8 cellular contexts compared by ENCODE assay signal in the genomic region with DNA sequence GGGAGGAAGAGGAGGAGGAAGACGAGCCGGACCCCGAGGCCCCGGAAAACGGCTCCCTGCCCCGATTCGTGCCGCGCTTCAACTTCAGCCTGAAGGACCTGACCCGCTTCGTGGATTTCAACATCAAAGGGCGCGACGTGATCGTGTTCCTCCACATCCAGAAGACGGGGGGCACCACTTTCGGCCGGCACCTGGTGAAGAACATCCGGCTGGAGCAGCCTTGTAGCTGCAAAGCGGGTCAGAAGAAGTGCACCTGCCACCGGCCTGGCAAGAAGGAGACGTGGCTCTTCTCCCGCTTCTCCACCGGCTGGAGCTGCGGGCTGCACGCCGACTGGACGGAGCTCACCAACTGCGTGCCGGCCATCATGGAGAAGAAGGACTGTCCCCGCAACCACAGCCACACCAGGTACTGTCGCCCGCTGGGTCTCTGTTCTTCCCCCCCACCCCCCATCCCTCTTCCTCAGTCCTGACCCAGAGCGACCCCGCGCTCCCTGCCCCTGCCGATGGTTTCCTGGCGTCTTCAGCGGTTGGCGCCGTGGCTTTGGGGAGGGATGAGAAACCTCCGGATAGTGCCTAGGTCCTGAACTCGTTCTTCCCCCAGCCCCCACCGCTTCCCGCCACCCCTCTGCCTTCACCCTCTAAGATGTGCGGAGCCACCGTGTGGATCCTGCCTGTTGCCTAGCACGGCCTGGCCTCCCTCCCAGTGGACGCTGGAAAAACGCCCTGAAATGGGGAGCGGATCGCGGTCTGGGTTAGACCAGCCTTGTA. TPM values are rescaled to one million over a fixed set of nuclear protein-coding genes. Genes with fewer than 3 reads are reported as not detected.
A peak's percentile ranks its signal among the peaks of the same experiment; 100 is the strongest.
DNase-seq lines count a peak whose midpoint lies in the region; ATAC-seq lines count a peak whose summit lies in the region.

No MANE protein-coding gene starts in this region.

- H3K4me3 ChIP-seq in mesenchymal stem cell (ENCODE audit: insufficient read depth in 1 of 2, low read depth in 1 of 2, low read length in 2 of 2): peak overlapping the region; percentile 47 to 59

- no peak overlapping the region for H2AK5ac ChIP-seq in mesenchymal stem cell (ENCODE audit: low read length, severe bottlenecking)

- H2BK15ac ChIP-seq in mesenchymal stem cell (ENCODE audit: low read depth, poor library complexity, severe bottlenecking): no peak overlapping the region

- no peak overlapping the region for H3K27ac ChIP-seq in mesenchymal stem cell (ENCODE audit: low read length, poor library complexity, severe bottlenecking)

- no peak overlapping the region for H3K27ac Mint-ChIP-seq in stimulated activated naive CD8-positive, alpha-beta T cell treated with anti-CD3 and anti-CD28 coated beads, Interleukin-15, amount 100 ng/mL, for 72 hours

- H3K9ac ChIP-seq in mesenchymal stem cell (ENCODE audit: low read length): no peak overlapping the region

- no peak overlapping the region for H4K8ac ChIP-seq in mesenchymal stem cell (ENCODE audit: low read length)

- no peak overlapping the region for H3K14ac ChIP-seq in mesenchymal stem cell (ENCODE audit: low read length in 2 of 2)

- DNase-seq in stimulated activated naive CD8-positive, alpha-beta T cell treated with anti-CD3 and anti-CD28 coated beads, Interleukin-15, Interleukin-2, amounts not matched to agents 100 U/mL and 50 U/mL, for 24 hours: peak; percentile 2
- no peak for DNase-seq in stimulated activated naive CD8-positive, alpha-beta T cell treated with anti-CD3 and anti-CD28 coated beads, Interleukin-15, amount 100 ng/mL, for 72 hours
- DNase-seq in cerebellar cortex (ENCODE audit: low spot score) (peak; percentile 9), mesenchymal stem cell (no peak), NCI-H1048 (lab: John Stamatoyannopoulos, UW) (no peak), SKM-1 (lab: John Stamatoyannopoulos, UW; ENCODE audit: unreplicated experiment) (no peak)

- 1% methylated on average over 53 of the region's 53 CpGs for WGBS in mesenchymal stem cell

- H2BK12ac ChIP-seq in mesenchymal stem cell (ENCODE audit: low read length in 2 of 2): no peak overlapping the region

- no peaks in the 10 kb centered on the region for H3K9me3 Mint-ChIP-seq in stimulated activated naive CD8-positive, alpha-beta T cell treated with anti-CD3 and anti-CD28 coated beads, Interleukin-15, amount 100 ng/mL, for 72 hours

- H3K79me1 ChIP-seq in mesenchymal stem cell (replicated peaks; ENCODE audit: low read length, poor library complexity, severe bottlenecking): no peaks in the 10 kb centered on the region

- H3K36me3 ChIP-seq in mesenchymal stem cell (ENCODE audit: control insufficient read depth in 1 of 2, insufficient read depth in 2 of 2, low read depth in 1 of 2, low read length in 2 of 2): no peaks in the 10 kb centered on the region

- H2BK120ac ChIP-seq in mesenchymal stem cell (ENCODE audit: low read depth, low read length): no peak overlapping the region

- no peak overlapping the region for H4K91ac ChIP-seq in mesenchymal stem cell (ENCODE audit: low read length)

- peaks cover 66 to 71% of the 10 kb centered on the region in 2 experiments for H3K27me3 ChIP-seq in mesenchymal stem cell (ENCODE audit: control insufficient read depth in 1 of 2, insufficient read depth in 1 of 2, low read length in 2 of 2)

- no peak overlapping the region for H2AFZ ChIP-seq in mesenchymal stem cell (ENCODE audit: low read depth, low read length)

- H3K4ac ChIP-seq in mesenchymal stem cell (ENCODE audit: low read depth in 1 of 2, low read length in 2 of 2): no peak overlapping the region

- H3K4me1 ChIP-seq in mesenchymal stem cell (ENCODE audit: control insufficient read depth, insufficient read depth, low read depth, low read length): peaks cover 17% of the 10 kb centered on the region

- peak overlapping the region; percentile 99 for H3K4me2 ChIP-seq in mesenchymal stem cell (ENCODE audit: low read length, poor library complexity, severe bottlenecking)

- H3K18ac ChIP-seq in mesenchymal stem cell (ENCODE audit: low read depth in 1 of 2, low read length in 2 of 2): no peak overlapping the region

- no peak overlapping the region for H2BK5ac ChIP-seq in mesenchymal stem cell (ENCODE audit: low read depth, low read length, poor library complexity, severe bottlenecking)

- H3K23ac ChIP-seq in mesenchymal stem cell (ENCODE audit: low read length in 2 of 2): no peak overlapping the region

- peak overlapping the region in 1 of 2 donors; percentile 42 for H3K4me3 Mint-ChIP-seq in stimulated activated naive CD8-positive, alpha-beta T cell treated with anti-CD3 and anti-CD28 coated beads, Interleukin-15, amount 100 ng/mL, for 72 hours

- H3K4me1 Mint-ChIP-seq in stimulated activated naive CD8-positive, alpha-beta T cell treated with anti-CD3 and anti-CD28 coated beads, Interleukin-15, amount 100 ng/mL, for 72 hours: no peaks in the 10 kb centered on the region

- peaks cover 76% of the 10 kb centered on the region for H3K27me3 Mint-ChIP-seq in stimulated activated naive CD8-positive, alpha-beta T cell treated with anti-CD3 and anti-CD28 coated beads, Interleukin-15, amount 100 ng/mL, for 72 hours

- no peaks in the 10 kb centered on the region for H3K9me3 ChIP-seq in mesenchymal stem cell (ENCODE audit: control insufficient read depth, low read length)

- no peak for ATAC-seq in stimulated activated naive CD8-positive, alpha-beta T cell treated with anti-CD3 and anti-CD28 coated beads, Interleukin-15, Interleukin-2, amounts not matched to agents 100 U/mL and 50 U/mL, for 24 hours
- no peak for ATAC-seq in stimulated activated naive CD8-positive, alpha-beta T cell treated with anti-CD3 and anti-CD28 coated beads, Interleukin-15, amount 100 ng/mL, for 72 hours
- ATAC-seq in GM21576 (IDR thresholded peaks at IDR 0.05; ENCODE audit: unreplicated experiment) (no peak), GM18511 (IDR thresholded peaks at IDR 0.05; ENCODE audit: unreplicated experiment) (no peak)

RNA-seq across cellular contexts. Expression of gene HS6ST3, which starts 1.4 kb away (rescaled TPM):
- polyA plus RNA-seq in mesenchymal stem cell (2013, experiment 1 of 2): 0.07 TPM
- polyA plus RNA-seq in mesenchymal stem cell (2013, experiment 2 of 2): 0.08 TPM

RNA-seq across cellular contexts. Expression of gene UGGT2, which starts 38.1 kb away (rescaled TPM):
- 26.4 TPM for polyA plus RNA-seq in mesenchymal stem cell (2013, experiment 1 of 2)
- 28.3 TPM for polyA plus RNA-seq in mesenchymal stem cell (2013, experiment 2 of 2)

Comparison
In these comparisons a context has a peak if more than half of its experiments do, and no peak if none do; other contexts are left out.
1. DNase-seq: peak in stimulated activated naive CD8-positive, alpha-beta T cell treated with anti-CD3 and anti-CD28 coated beads, Interleukin-15, Interleukin-2, amounts not matched to agents 100 U/mL and 50 U/mL, for 24 hours (single experiment) and cerebellar cortex (single experiment); none in stimulated activated naive CD8-positive, alpha-beta T cell treated with anti-CD3 and anti-CD28 coated beads, Interleukin-15, amount 100 ng/mL, for 72 hours (0 of 2), mesenchymal stem cell (single experiment), NCI-H1048 (single experiment) and SKM-1 (single experiment).